ENCODE assay signal across 22 cellular contexts in genomic region chr2:74806355-74806839, GRCh38. TPM values are rescaled to one million over a fixed set of nuclear protein-coding genes. Genes with fewer than 3 reads are reported as not detected.
DNase-seq lines count a peak whose midpoint lies in the region; ATAC-seq, FAIRE-seq and TF ChIP-seq lines count a peak whose summit lies in the region.
"Had no signal": no experiment of that assay in that cellular context is flagged by ENCODE, and none has a peak within 500 bp of the region (broad histone marks: within the 10 kb centered on the region; RNA-seq: fewer than 3 reads in every experiment).

No MANE protein-coding gene starts in this region.

- no peak overlapping the region for H4K91ac ChIP-seq in trophoblast cell (ENCODE audit: low read depth, low read length)

- H3K27ac ChIP-seq in HepG2 (ENCODE audit: extremely low read length, insufficient read depth, low read length): no peak overlapping the region
- no peak overlapping the region for H3K27ac ChIP-seq in right lobe of liver
- no peak overlapping the region for H3K27ac ChIP-seq in trophoblast cell (ENCODE audit: low read depth, low read length)
- no peak overlapping the region for H3K27ac ChIP-seq in SK-N-SH (ENCODE audit: low read depth in 2 of 2, low read length in 1 of 2)
- H3K27ac ChIP-seq: 22Rv1, BLaER1 had no signal

- H4K8ac ChIP-seq in trophoblast cell (ENCODE audit: low read depth, low read length): no peak overlapping the region

- TF ChIP-seq EP300 in HepG2 (IDR thresholded peaks at IDR 0.05; ENCODE audit: low read depth in 2 of 2, low read length in 2 of 2): peak in 1 of 2 experiments; percentile 60; a peak in 2 of 4 replicates
- no peak; the same call in 1 of the 2 replicates for TF ChIP-seq EP300 in HepG2 (CRISPR knock-in tag; IDR thresholded peaks at IDR 0.05; ENCODE audit: borderline replicate concordance)
- TF ChIP-seq EP300 in SK-N-SH (IDR thresholded peaks at IDR 0.05; ENCODE audit: borderline replicate concordance in 1 of 2, low read depth in 1 of 2, low read length in 1 of 2): no peak

- POLR2A ChIA-PET in HepG2 (lab: Yijun Ruan, JAX): interaction anchor here (0.9 kb wide), 1 partner anchor 10 kb away, joined by 3 read pairs; no protein-coding TSS in a partner anchor
- POLR2A ChIA-PET in SK-N-SH (lab: Yijun Ruan, JAX): no interaction called here

- no peaks in the 10 kb centered on the region for H4K20me1 ChIP-seq in HepG2 (ENCODE audit: insufficient read depth, low read length)
- H4K20me1 ChIP-seq in SK-N-SH (ENCODE audit: insufficient read depth): no peaks in the 10 kb centered on the region
- H4K20me1 ChIP-seq: BLaER1 had no signal

- no peak overlapping the region for H3K14ac ChIP-seq in trophoblast cell (ENCODE audit: low read length)

- H4K12ac ChIP-seq in trophoblast cell (ENCODE audit: low read depth, low read length): no peak overlapping the region

- H2BK5ac ChIP-seq in trophoblast cell (ENCODE audit: low read depth, low read length, poor library complexity): no peak overlapping the region

- FAIRE-seq in HepG2 (lab: Jason Lieb, UNC): peak; percentile 62
- FAIRE-seq: A204.1, GM12891, GM18507, H54 had no signal

- no peak overlapping the region for H2AK5ac ChIP-seq in trophoblast cell (ENCODE audit: low read length)

- no peak overlapping the region for H2AFZ ChIP-seq in HepG2 (ENCODE audit: low read length)
- no peak overlapping the region for H2AFZ ChIP-seq in trophoblast cell (ENCODE audit: insufficient read depth, low read length, poor library complexity)
- no peak overlapping the region for H2AFZ ChIP-seq in SK-N-SH (ENCODE audit: low read depth)

- H3K9me3 ChIP-seq in HepG2 (ENCODE audit: low read length): no peaks in the 10 kb centered on the region
- no peaks in the 10 kb centered on the region for H3K9me3 ChIP-seq in right lobe of liver
- H3K9me3 ChIP-seq in trophoblast cell (ENCODE audit: insufficient read depth, low read depth, low read length): no peaks in the 10 kb centered on the region
- no peaks in the 10 kb centered on the region for H3K9me3 ChIP-seq in SK-N-SH
- H3K9me3 ChIP-seq: HAP-1 had no signal

- H3K79me2 ChIP-seq in HepG2 (ENCODE audit: insufficient read depth, low read length) (no peaks in the 10 kb centered on the region), trophoblast cell (ENCODE audit: control insufficient read depth, insufficient read depth, low read length, poor library complexity) (no peaks in the 10 kb centered on the region), SK-N-SH (ENCODE audit: insufficient read depth) (no peaks in the 10 kb centered on the region)

- intact Hi-C loops in HepG2 (cut with micrococcal nuclease; ENCODE audit: unreplicated experiment): no loop called here
- intact Hi-C loops in right lobe of liver (cut with DNase I): no loop called here
- intact Hi-C loops in left colon (cut with DNase I, micrococcal nuclease): no loop called here

- no peak overlapping the region for H3K4ac ChIP-seq in trophoblast cell (ENCODE audit: low read depth, low read length)

- no peak for TF ChIP-seq POLR2A in HepG2 (IDR thresholded peaks at IDR 0.05; ENCODE audit: insufficient read depth in 1 of 2, low read depth in 2 of 2, low read length in 2 of 2)
- TF ChIP-seq POLR2A in right lobe of liver (IDR thresholded peaks at IDR 0.05): no peak

- no peaks in the 10 kb centered on the region for H3K36me3 ChIP-seq in HepG2 (replicated peaks in 1 of 2; ENCODE audit: control insufficient read depth in 1 of 2, insufficient read depth in 2 of 2, low read length in 2 of 2)
- no peaks in the 10 kb centered on the region for H3K36me3 ChIP-seq in right lobe of liver
- H3K36me3 ChIP-seq in trophoblast cell (ENCODE audit: control insufficient read depth in 1 of 2, insufficient read depth in 2 of 2, low read length in 2 of 2): no peaks in the 10 kb centered on the region
- no peaks in the 10 kb centered on the region for H3K36me3 ChIP-seq in SK-N-SH (replicated peaks in 1 of 2; ENCODE audit: control insufficient read depth in 1 of 2, insufficient read depth in 2 of 2, low read length in 1 of 2)
- H3K36me3 ChIP-seq: BLaER1, HAP-1 had no signal

- WGBS in HepG2 (ENCODE audit: low lambda C conversion rate): 8% methylated on average over 5 of the region's 5 CpGs
- 68% methylated on average over 5 of the region's 5 CpGs for WGBS in right lobe of liver (ENCODE audit: insufficient coverage, low coverage, low lambda C conversion rate, missing lambda C conversion rate)
- WGBS in trophoblast cell (ENCODE audit: extremely low coverage, insufficient coverage, insufficient read length): no CpG with 5 or more reads among the region's 5 CpGs
- WGBS in SK-N-SH (ENCODE audit: low lambda C conversion rate): 64% methylated on average over 5 of the region's 5 CpGs

- no peaks in the 10 kb centered on the region for H3K79me1 ChIP-seq in trophoblast cell (ENCODE audit: low read length)

- H3K9ac ChIP-seq in HepG2 (ENCODE audit: insufficient read depth, low read depth, low read length) (no peak overlapping the region), trophoblast cell (ENCODE audit: low read length) (peak overlapping the region; percentile 41), SK-N-SH (no peak overlapping the region)
- H3K9ac ChIP-seq: BLaER1 had no signal

- no peak overlapping the region for H3K18ac ChIP-seq in trophoblast cell (ENCODE audit: low read length)

- H3K27me3 ChIP-seq in HepG2 (ENCODE audit: control insufficient read depth in 1 of 2, insufficient read depth in 2 of 2, low read length in 2 of 2) (no peaks in the 10 kb centered on the region), right lobe of liver (no peaks in the 10 kb centered on the region), trophoblast cell (ENCODE audit: insufficient read depth, low read length) (no peaks in the 10 kb centered on the region), SK-N-SH (ENCODE audit: insufficient read depth) (no peaks in the 10 kb centered on the region; the same call in 1 of the 2 replicates)
- H3K27me3 ChIP-seq: BLaER1 had no signal

- no peak overlapping the region for H2BK12ac ChIP-seq in trophoblast cell (ENCODE audit: low read length)

- in situ Hi-C loops in HepG2 (cut with HindIII; ENCODE audit: extremely low pct_ligation_motif_present, low pct_unique_long_range_greater_than_20kb): no loop called here

- DNase-seq in HepG2 (ENCODE audit: low spot score) (peak; percentile 83), right lobe of liver (no peak), left colon (no peak), trophoblast cell (no peak), NCI-H1436 treated with DMSO at 0.1 percent for 48 hours (lab: John Stamatoyannopoulos, UW) (no peak), T-helper 1 cell (no peak), SK-N-SH (no peak)
- DNase-seq: Calu3; CD4-positive, alpha-beta memory T cell; COR-L47; DMS53; DMS79 treated with DMSO at 0.1 percent for 48 hours; GF-D8; GOT3 had no signal

- H3K4me2 ChIP-seq in HepG2 (ENCODE audit: low read depth, low read length) (peak overlapping the region; percentile 43), trophoblast cell (ENCODE audit: low read length) (no peak overlapping the region), SK-N-SH (no peak overlapping the region)
- H3K4me2 ChIP-seq: BLaER1 had no signal

- peak; percentile 88 for ATAC-seq in HepG2
- ATAC-seq in right lobe of liver: no peak
- ATAC-seq in left colon: peak; percentile 78
- ATAC-seq in GM18517 (IDR thresholded peaks at IDR 0.05; ENCODE audit: unreplicated experiment): no peak

- no peaks in the 10 kb centered on the region for H3F3A ChIP-seq in SK-N-SH (replicated peaks; ENCODE audit: insufficient read depth)

- BruUV-seq in HepG2 (replicated peaks; lab: Mats Ljungman, UMichigan): no TSS peak

- H3K4me1 ChIP-seq in HepG2 (ENCODE audit: insufficient read depth, low read length) (peaks cover 27% of the 10 kb centered on the region), right lobe of liver (no peaks in the 10 kb centered on the region), trophoblast cell (ENCODE audit: control insufficient read depth in 1 of 2, insufficient read depth in 2 of 2, low read length in 2 of 2) (no peaks in the 10 kb centered on the region), SK-N-SH (ENCODE audit: control insufficient read depth in 1 of 2, insufficient read depth in 2 of 2, low read depth in 1 of 2, low read length in 1 of 2) (no peaks in the 10 kb centered on the region)
- H3K4me1 ChIP-seq: HAP-1 had no signal

- H3K4me3 ChIP-seq in HepG2 (replicated peaks in 1 of 3; ENCODE audit: insufficient read depth in 1 of 3, low read depth in 2 of 3, low read length in 3 of 3): no peak overlapping the region
- no peak overlapping the region for H3K4me3 ChIP-seq in right lobe of liver
- no peak overlapping the region for H3K4me3 ChIP-seq in trophoblast cell (ENCODE audit: low read depth, low read length)
- no peak overlapping the region for H3K4me3 ChIP-seq in SK-N-SH (ENCODE audit: low read depth in 2 of 2, low read length in 1 of 2)
- H3K4me3 ChIP-seq: BLaER1, HAP-1 had no signal

- no peaks in the 10 kb centered on the region for H3K9me2 ChIP-seq in SK-N-SH

- H3K23ac ChIP-seq in trophoblast cell (ENCODE audit: low read length): no peak overlapping the region

- H2BK120ac ChIP-seq in trophoblast cell (ENCODE audit: insufficient read depth, low read length, poor library complexity): no peak overlapping the region

- TF ChIP-seq CTCF in HepG2 (CRISPR knock-in tag; IDR thresholded peaks at IDR 0.05): peak; percentile 20; the same call in 1 of the 2 replicates
- no peak for TF ChIP-seq CTCF in right lobe of liver (IDR thresholded peaks at IDR 0.05)
- no peak for TF ChIP-seq CTCF in SK-N-SH (IDR thresholded peaks at IDR 0.05)

- CTCF ChIA-PET in HepG2 (lab: Yijun Ruan, JAX; ENCODE audit: low intra/inter-chr PET ratio, low total read pairs): no interaction called here
- CTCF ChIA-PET in SK-N-SH (lab: Yijun Ruan, JAX): no interaction called here

- TF ChIP-seq RAD21 in HepG2 (CRISPR knock-in tag; IDR thresholded peaks at IDR 0.05) (no peak; the same call in 1 of the 2 replicates), SK-N-SH (IDR thresholded peaks at IDR 0.05; ENCODE audit: low read length) (no peak)

RNA-seq across cellular contexts. Expression of gene HK2, which starts 27.5 kb away (rescaled TPM):
- total RNA-seq in HepG2 (2016; rRNA removed; fragmentation: Illumina TruSeq; extraction: Trizol) (13.2 and 24.4 TPM in 2 replicates), right lobe of liver (10 to 100 TPM in 1 of 6 experiments, 1 to 10 TPM in 1, under 1 TPM in 4; 0.48 to 23.0 (median 0.87) TPM), left colon (100 to 1,000 TPM; 172 to 423 TPM)
- total RNA-seq in HepG2 (2016; cell fraction: cytosol; rRNA removed; fragmentation: Illumina TruSeq; extraction: Trizol; ENCODE audit: low read depth): 1.4 and 1.6 TPM in 2 replicates
- 13.6 and 21.9 TPM in 2 replicates for total RNA-seq in HepG2 (2016; cell fraction: insoluble cytoplasmic fraction; rRNA removed; fragmentation: Illumina TruSeq; extraction: Trizol)
- 8.5 and 9.3 TPM in 2 replicates for total RNA-seq in HepG2 (2016; cell fraction: membrane; rRNA removed; fragmentation: Illumina TruSeq; extraction: Trizol)
- total RNA-seq in HepG2 (2016; cell fraction: nucleus; rRNA removed; fragmentation: Illumina TruSeq; extraction: Trizol): 20.3 and 20.8 TPM in 2 replicates
- polyA plus RNA-seq in HepG2 (2011; rRNA removed) (97.0 and 101 TPM in 2 replicates), SK-N-SH (2012; rRNA removed) (13.5 and 15.1 TPM in 2 replicates)
- 69.4 and 70.4 TPM in 2 replicates for polyA plus RNA-seq in HepG2 (2011; cell fraction: cytosol; rRNA removed)
- 105 and 144 TPM in 2 replicates for polyA plus RNA-seq in HepG2 (2011; cell fraction: nucleus; rRNA removed)
- 78.0 and 124 TPM in 2 replicates for polyA plus RNA-seq in HepG2 (2012)
- 0.93 and 0.99 TPM in 2 replicates for polyA plus RNA-seq in HepG2 (2016; cell fraction: cytosol; fragmentation: Illumina TruSeq; extraction: Trizol; ENCODE audit: low read depth)
- 23.2 and 27.3 TPM in 2 replicates for polyA plus RNA-seq in HepG2 (2016; cell fraction: insoluble cytoplasmic fraction; fragmentation: Illumina TruSeq; extraction: Trizol; ENCODE audit: low read depth)
- 2.8 and 3.5 TPM in 2 replicates for polyA plus RNA-seq in HepG2 (2016; cell fraction: membrane; fragmentation: Illumina TruSeq; extraction: Trizol; ENCODE audit: low read depth)
- polyA plus RNA-seq in HepG2 (2016; cell fraction: nucleus; fragmentation: Illumina TruSeq; extraction: Trizol; ENCODE audit: insufficient read depth, low read depth): 30.1 and 30.3 TPM in 2 replicates
- polyA minus RNA-seq in HepG2 (2011; rRNA and poly(A)+ RNA removed; ENCODE audit: low replicate concordance): 69.1 and 358 TPM in 2 replicates
- 176 and 190 TPM in 2 replicates for polyA minus RNA-seq in HepG2 (2011; cell fraction: cytosol; rRNA and poly(A)+ RNA removed)
- 176 and 200 TPM in 2 replicates for polyA minus RNA-seq in HepG2 (2011; cell fraction: nucleus; rRNA and poly(A)+ RNA removed)
- 24.5 and 24.8 TPM in 2 replicates for polyA plus RNA-seq in trophoblast cell (2013)
- 11.1 and 12.9 TPM in 2 replicates for polyA plus RNA-seq in SK-N-SH (2012; cell fraction: cytosol; rRNA removed)
- polyA plus RNA-seq in SK-N-SH (2012; cell fraction: nucleus; rRNA removed): 11.8 and 13.6 TPM in 2 replicates

Comparison
In these comparisons a context has a peak if more than half of its experiments do, and no peak if none do; other contexts are left out.
1. ATAC-seq: peak in HepG2 (single experiment) and left colon (single experiment); none in right lobe of liver (0 of 4) and GM18517 (single experiment).
2. RNA of gene HK2, which starts 27.5 kb away (total RNA-seq): 172 to 423 TPM in left colon; 1.4 to 24.4 TPM in HepG2 and 0.48 to 23.0 TPM in right lobe of liver; every median in the first group is over 4 times any median in the second.
3. Of the 25 proteins assayed by ChIP-seq in both HepG2 and SK-N-SH: peak only in HepG2: CTCF, MAX and YY1; only in SK-N-SH: none; in both: none; in neither: 21; mixed calls (peak in some experiments, not most) for 1.